Comparison of ENCODE assay signal across 1 cellular context in the genomic region with DNA sequence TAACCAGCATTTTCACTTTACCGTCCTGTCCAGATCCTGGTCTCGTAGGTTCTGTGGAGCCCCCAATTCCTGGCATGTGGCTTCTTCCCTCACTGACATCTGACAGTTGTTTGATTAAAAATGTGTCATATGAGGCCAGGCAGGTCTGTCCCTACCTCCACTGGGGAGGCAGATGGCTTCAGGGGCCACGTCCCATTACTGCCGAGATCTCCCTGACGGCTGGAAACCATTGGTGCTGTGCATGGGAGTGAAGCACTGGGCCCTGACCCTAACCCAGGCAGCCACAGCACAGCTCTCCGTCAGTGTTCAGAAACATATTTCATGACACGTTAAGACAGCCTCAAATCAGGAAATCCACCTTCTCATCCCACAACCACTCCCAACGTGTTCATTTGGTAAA.
TF ChIP-seq lines count a peak whose summit lies in the region.

No MANE protein-coding gene starts in this region.

TF ChIP-seq in HepG2, 621 proteins besides CTCF, POLR2A, EP300 and RAD21 (continued from another document):
- TF ChIP-seq MEIS2 (CRISPR knock-in tag; IDR thresholded peaks at IDR 0.05) (no peak), BATF2 (CRISPR knock-in tag; IDR thresholded peaks at IDR 0.05) (no peak), ZNF605 (CRISPR knock-in tag; IDR thresholded peaks at IDR 0.05) (no peak), ZSCAN31 (CRISPR knock-in tag; IDR thresholded peaks at IDR 0.05; ENCODE audit: low read depth) (no peak), KLF13 (CRISPR knock-in tag; IDR thresholded peaks at IDR 0.05) (no peak), ZNF749 (CRISPR knock-in tag; IDR thresholded peaks at IDR 0.05; ENCODE audit: borderline replicate concordance) (no peak), MIER3 (CRISPR knock-in tag; IDR thresholded peaks at IDR 0.05; ENCODE audit: borderline replicate concordance) (no peak), NR2F1 (CRISPR knock-in tag; IDR thresholded peaks at IDR 0.05) (no peak), ZFAT (CRISPR knock-in tag; conservative IDR thresholded peaks at IDR 0.05) (no peak)
- TF ChIP-seq, protein P1, sequence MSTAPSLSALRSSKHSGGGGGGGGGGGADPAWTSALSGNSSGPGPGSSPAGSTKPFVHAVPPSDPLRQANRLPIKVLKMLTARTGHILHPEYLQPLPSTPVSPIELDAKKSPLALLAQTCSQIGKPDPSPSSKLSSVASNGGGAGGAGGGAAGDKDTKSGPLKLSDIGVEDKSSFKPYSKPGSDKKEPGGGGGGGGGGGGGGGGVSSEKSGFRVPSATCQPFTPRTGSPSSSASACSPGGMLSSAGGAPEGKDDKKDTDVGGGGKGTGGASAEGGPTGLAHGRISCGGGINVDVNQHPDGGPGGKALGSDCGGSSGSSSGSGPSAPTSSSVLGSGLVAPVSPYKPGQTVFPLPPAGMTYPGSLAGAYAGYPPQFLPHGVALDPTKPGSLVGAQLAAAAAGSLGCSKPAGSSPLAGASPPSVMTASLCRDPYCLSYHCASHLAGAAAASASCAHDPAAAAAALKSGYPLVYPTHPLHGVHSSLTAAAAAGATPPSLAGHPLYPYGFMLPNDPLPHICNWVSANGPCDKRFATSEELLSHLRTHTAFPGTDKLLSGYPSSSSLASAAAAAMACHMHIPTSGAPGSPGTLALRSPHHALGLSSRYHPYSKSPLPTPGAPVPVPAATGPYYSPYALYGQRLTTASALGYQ (CRISPR knock-in tag; IDR thresholded peaks at IDR 0.05): no peak
- TF ChIP-seq, protein P2, sequence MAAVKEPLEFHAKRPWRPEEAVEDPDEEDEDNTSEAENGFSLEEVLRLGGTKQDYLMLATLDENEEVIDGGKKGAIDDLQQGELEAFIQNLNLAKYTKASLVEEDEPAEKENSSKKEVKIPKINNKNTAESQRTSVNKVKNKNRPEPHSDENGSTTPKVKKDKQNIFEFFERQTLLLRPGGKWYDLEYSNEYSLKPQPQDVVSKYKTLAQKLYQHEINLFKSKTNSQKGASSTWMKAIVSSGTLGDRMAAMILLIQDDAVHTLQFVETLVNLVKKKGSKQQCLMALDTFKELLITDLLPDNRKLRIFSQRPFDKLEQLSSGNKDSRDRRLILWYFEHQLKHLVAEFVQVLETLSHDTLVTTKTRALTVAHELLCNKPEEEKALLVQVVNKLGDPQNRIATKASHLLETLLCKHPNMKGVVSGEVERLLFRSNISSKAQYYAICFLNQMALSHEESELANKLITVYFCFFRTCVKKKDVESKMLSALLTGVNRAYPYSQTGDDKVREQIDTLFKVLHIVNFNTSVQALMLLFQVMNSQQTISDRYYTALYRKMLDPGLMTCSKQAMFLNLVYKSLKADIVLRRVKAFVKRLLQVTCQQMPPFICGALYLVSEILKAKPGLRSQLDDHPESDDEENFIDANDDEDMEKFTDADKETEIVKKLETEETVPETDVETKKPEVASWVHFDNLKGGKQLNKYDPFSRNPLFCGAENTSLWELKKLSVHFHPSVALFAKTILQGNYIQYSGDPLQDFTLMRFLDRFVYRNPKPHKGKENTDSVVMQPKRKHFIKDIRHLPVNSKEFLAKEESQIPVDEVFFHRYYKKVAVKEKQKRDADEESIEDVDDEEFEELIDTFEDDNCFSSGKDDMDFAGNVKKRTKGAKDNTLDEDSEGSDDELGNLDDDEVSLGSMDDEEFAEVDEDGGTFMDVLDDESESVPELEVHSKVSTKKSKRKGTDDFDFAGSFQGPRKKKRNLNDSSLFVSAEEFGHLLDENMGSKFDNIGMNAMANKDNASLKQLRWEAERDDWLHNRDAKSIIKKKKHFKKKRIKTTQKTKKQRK (IDR thresholded peaks at IDR 0.05; ENCODE audit: low read length): no peak
- TF ChIP-seq, protein P3, sequence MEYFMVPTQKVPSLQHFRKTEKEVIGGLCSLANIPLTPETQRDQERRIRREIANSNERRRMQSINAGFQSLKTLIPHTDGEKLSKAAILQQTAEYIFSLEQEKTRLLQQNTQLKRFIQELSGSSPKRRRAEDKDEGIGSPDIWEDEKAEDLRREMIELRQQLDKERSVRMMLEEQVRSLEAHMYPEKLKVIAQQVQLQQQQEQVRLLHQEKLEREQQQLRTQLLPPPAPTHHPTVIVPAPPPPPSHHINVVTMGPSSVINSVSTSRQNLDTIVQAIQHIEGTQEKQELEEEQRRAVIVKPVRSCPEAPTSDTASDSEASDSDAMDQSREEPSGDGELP (IDR thresholded peaks at IDR 0.05; ENCODE audit: borderline replicate concordance, low read depth): no peak
